12 cellular contexts compared by ENCODE assay signal in the genomic region with DNA sequence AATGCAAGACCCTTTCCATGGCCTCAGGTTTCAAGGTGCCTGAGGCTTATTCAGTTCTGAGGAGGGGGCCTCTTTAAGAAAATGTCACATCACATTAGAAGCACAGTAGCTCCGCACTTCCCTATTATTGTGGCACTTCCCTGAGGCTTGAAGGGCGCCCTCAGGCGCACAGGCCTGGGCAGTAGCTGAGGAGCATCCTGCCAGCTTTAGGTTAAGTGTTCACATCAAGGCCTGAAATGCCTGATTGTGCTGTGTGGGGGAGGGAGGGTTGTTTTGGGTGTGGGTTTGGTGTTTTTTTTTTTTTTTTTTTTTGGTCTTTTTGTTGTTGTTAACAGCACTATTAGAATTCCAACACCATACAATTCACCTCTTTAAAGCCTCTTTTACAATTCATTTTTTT.
DNase-seq lines count a peak whose midpoint lies in the region; ATAC-seq and TF ChIP-seq lines count a peak whose summit lies in the region.
"Had no signal": no experiment of that assay in that cellular context is flagged by ENCODE, and none has a peak within 500 bp of the region (broad histone marks: within the 10 kb centered on the region; RNA-seq: fewer than 3 reads in every experiment).

No MANE protein-coding gene starts in this region.

- no peaks in the 10 kb centered on the region for H3K27me3 Mint-ChIP-seq in GM23338 (ENCODE audit: insufficient read depth, low read depth, poor library complexity)
- no peaks in the 10 kb centered on the region for H3K27me3 Mint-ChIP-seq in endodermal cell (ENCODE audit: insufficient read depth)
- H3K27me3 Mint-ChIP-seq: activated CD4-positive, alpha-beta memory T cell treated with anti-CD3 and anti-CD28 coated beads, Interleukin-2, amount 10 ng/mL, durations not matched to agents 7 days and 5 days had no signal

- H3K4me3 Mint-ChIP-seq in GM23338 (no peak overlapping the region), endodermal cell (no peak overlapping the region)
- H3K4me3 Mint-ChIP-seq: activated CD4-positive, alpha-beta memory T cell treated with anti-CD3 and anti-CD28 coated beads, Interleukin-2, amount 10 ng/mL, durations not matched to agents 7 days and 5 days had no signal

- H3K36me3 Mint-ChIP-seq in GM23338 (ENCODE audit: low read depth) (peaks cover 52% of the 10 kb centered on the region), endodermal cell (ENCODE audit: low read depth) (peaks cover 54% of the 10 kb centered on the region)

- H3K4me1 Mint-ChIP-seq in GM23338 (peaks cover 31% of the 10 kb centered on the region), endodermal cell (peaks cover 11% of the 10 kb centered on the region)

- no peak overlapping the region for H3K4me2 ChIP-seq in GM23338

- 72 to 85% methylated on average over 2 to 3 of the region's 3 CpGs for WGBS in endodermal cell (ENCODE audit: insufficient coverage in 1 of 2, insufficient read length in 1 of 2), 2 experiments

- H3K4me1 ChIP-seq in GM23338 (ENCODE audit: insufficient read depth) (peaks cover 35% of the 10 kb centered on the region), endodermal cell (ENCODE audit: control insufficient read depth, insufficient read depth, low read length) (no peaks in the 10 kb centered on the region)

- DNase-seq in DMS153 (lab: John Stamatoyannopoulos, UW) (peak; percentile 36), GM23338 (ENCODE audit: low spot score) (peak; percentile 54), NCI-H69 (lab: John Stamatoyannopoulos, UW) (peak; percentile 92), endodermal cell (peak; percentile 78), SW480 (ENCODE audit: low spot score) (no peak), dedifferentiated amniotic fluid mesenchymal stem cell (ENCODE audit: extremely low spot score) (no peak), KG1 (lab: John Stamatoyannopoulos, UW) (no peak)
- DNase-seq: activated CD4-positive, alpha-beta memory T cell treated with anti-CD3 and anti-CD28 coated beads, Interleukin-2, amount 10 ng/mL, durations not matched to agents 7 days and 5 days; kidney; T-helper 2 cell had no signal

- no peak overlapping the region for H3K27ac Mint-ChIP-seq in GM23338
- peak overlapping the region; percentile 26 for H3K27ac Mint-ChIP-seq in endodermal cell
- H3K27ac Mint-ChIP-seq: activated CD4-positive, alpha-beta memory T cell treated with anti-CD3 and anti-CD28 coated beads, Interleukin-2, amount 10 ng/mL, durations not matched to agents 7 days and 5 days had no signal

- no peak overlapping the region for H3K9ac ChIP-seq in endodermal cell (ENCODE audit: extremely low read depth, low read length, poor library complexity, severe bottlenecking)

- 0 out of 2 replicates have a peak overlapping the region, but pooled peaks have one; percentile 10 for H3K27ac ChIP-seq in GM23338 (ENCODE audit: low read depth)
- H3K27ac ChIP-seq in endodermal cell (ENCODE audit: low read depth, low read length) = no peak overlapping the region
- H3K27ac ChIP-seq: right lobe of liver had no signal

- H3K9me2 ChIP-seq in GM23338 (ENCODE audit: insufficient read depth) = no peaks in the 10 kb centered on the region

- no peak overlapping the region for H2AFZ ChIP-seq in GM23338

- H3K36me3 ChIP-seq in GM23338 (ENCODE audit: insufficient read depth) = no peaks in the 10 kb centered on the region; the same call in 1 of the 2 replicates
- H3K36me3 ChIP-seq in endodermal cell (ENCODE audit: control insufficient read depth, insufficient read depth, low read length) = peaks cover 5% of the 10 kb centered on the region

- H4K20me1 ChIP-seq in GM23338 (replicated peaks; ENCODE audit: insufficient read depth) = no peaks in the 10 kb centered on the region

- TF ChIP-seq CTCF in GM23338 (conservative IDR thresholded peaks at IDR 0.05; ENCODE audit: low read depth in 2 of 2) (peak; percentile 38 to 55; a peak in 3 of 4 replicates), endodermal cell (conservative IDR thresholded peaks at IDR 0.05) (peak; percentile 61)

- peak; percentile 75 for ATAC-seq in GM23338
- ATAC-seq in GM18858 (IDR thresholded peaks at IDR 0.05; ENCODE audit: unreplicated experiment) = no peak
- ATAC-seq: right lobe of liver had no signal

- H3K4me3 ChIP-seq in GM23338 = no peak overlapping the region
- H3K4me3 ChIP-seq in endodermal cell (ENCODE audit: low read length) = no peak overlapping the region
- H3K4me3 ChIP-seq: right lobe of liver had no signal

- H3K9me3 ChIP-seq in endodermal cell (ENCODE audit: control insufficient read depth, low read length) = no peaks in the 10 kb centered on the region
- H3K9me3 ChIP-seq: right lobe of liver had no signal

- no peaks in the 10 kb centered on the region for H3K27me3 ChIP-seq in GM23338 (ENCODE audit: insufficient read depth)
- no peaks in the 10 kb centered on the region for H3K27me3 ChIP-seq in endodermal cell (ENCODE audit: control insufficient read depth, insufficient read depth, low read length, poor library complexity, severe bottlenecking)
- H3K27me3 ChIP-seq: right lobe of liver had no signal

- no peaks in the 10 kb centered on the region for H3K79me2 ChIP-seq in GM23338 (replicated peaks; ENCODE audit: insufficient read depth)

- H3K9me3 Mint-ChIP-seq in GM23338 (peaks cover 7% of the 10 kb centered on the region), endodermal cell (peaks cover 11% of the 10 kb centered on the region)
- H3K9me3 Mint-ChIP-seq: activated CD4-positive, alpha-beta memory T cell treated with anti-CD3 and anti-CD28 coated beads, Interleukin-2, amount 10 ng/mL, durations not matched to agents 7 days and 5 days had no signal

- no peaks in the 10 kb centered on the region; the same call in 1 of the 2 replicates for H3F3A ChIP-seq in GM23338 (replicated peaks; ENCODE audit: low read depth)

TF ChIP-seq in GM23338, 12 proteins besides CTCF, POLR2A, EP300 and RAD21 (continues in another document):
- TF ChIP-seq, protein P1, sequence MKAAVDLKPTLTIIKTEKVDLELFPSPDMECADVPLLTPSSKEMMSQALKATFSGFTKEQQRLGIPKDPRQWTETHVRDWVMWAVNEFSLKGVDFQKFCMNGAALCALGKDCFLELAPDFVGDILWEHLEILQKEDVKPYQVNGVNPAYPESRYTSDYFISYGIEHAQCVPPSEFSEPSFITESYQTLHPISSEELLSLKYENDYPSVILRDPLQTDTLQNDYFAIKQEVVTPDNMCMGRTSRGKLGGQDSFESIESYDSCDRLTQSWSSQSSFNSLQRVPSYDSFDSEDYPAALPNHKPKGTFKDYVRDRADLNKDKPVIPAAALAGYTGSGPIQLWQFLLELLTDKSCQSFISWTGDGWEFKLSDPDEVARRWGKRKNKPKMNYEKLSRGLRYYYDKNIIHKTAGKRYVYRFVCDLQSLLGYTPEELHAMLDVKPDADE (IDR thresholded peaks at IDR 0.05) = no peak
- no peak for TF ChIP-seq ZNF331 (CRISPR knock-in tag; IDR thresholded peaks at IDR 0.05; ENCODE audit: low read depth)
- TF ChIP-seq, protein P2, sequence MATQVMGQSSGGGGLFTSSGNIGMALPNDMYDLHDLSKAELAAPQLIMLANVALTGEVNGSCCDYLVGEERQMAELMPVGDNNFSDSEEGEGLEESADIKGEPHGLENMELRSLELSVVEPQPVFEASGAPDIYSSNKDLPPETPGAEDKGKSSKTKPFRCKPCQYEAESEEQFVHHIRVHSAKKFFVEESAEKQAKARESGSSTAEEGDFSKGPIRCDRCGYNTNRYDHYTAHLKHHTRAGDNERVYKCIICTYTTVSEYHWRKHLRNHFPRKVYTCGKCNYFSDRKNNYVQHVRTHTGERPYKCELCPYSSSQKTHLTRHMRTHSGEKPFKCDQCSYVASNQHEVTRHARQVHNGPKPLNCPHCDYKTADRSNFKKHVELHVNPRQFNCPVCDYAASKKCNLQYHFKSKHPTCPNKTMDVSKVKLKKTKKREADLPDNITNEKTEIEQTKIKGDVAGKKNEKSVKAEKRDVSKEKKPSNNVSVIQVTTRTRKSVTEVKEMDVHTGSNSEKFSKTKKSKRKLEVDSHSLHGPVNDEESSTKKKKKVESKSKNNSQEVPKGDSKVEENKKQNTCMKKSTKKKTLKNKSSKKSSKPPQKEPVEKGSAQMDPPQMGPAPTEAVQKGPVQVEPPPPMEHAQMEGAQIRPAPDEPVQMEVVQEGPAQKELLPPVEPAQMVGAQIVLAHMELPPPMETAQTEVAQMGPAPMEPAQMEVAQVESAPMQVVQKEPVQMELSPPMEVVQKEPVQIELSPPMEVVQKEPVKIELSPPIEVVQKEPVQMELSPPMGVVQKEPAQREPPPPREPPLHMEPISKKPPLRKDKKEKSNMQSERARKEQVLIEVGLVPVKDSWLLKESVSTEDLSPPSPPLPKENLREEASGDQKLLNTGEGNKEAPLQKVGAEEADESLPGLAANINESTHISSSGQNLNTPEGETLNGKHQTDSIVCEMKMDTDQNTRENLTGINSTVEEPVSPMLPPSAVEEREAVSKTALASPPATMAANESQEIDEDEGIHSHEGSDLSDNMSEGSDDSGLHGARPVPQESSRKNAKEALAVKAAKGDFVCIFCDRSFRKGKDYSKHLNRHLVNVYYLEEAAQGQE (IDR thresholded peaks at IDR 0.05; ENCODE audit: unreplicated experiment) = no peak
- no peak for TF ChIP-seq JUNB (IDR thresholded peaks at IDR 0.05; ENCODE audit: unreplicated experiment)

Comparison
In these comparisons a context has a peak if more than half of its experiments do, and no peak if none do; other contexts are left out.
1. DNase-seq: peak in DMS153 (single experiment), GM23338 (single experiment), NCI-H69 (single experiment) and endodermal cell (single experiment); none in SW480 (single experiment), dedifferentiated amniotic fluid mesenchymal stem cell (single experiment) and KG1 (single experiment).